Comparison of ENCODE assay signal across 10 cellular contexts in the genomic region with DNA sequence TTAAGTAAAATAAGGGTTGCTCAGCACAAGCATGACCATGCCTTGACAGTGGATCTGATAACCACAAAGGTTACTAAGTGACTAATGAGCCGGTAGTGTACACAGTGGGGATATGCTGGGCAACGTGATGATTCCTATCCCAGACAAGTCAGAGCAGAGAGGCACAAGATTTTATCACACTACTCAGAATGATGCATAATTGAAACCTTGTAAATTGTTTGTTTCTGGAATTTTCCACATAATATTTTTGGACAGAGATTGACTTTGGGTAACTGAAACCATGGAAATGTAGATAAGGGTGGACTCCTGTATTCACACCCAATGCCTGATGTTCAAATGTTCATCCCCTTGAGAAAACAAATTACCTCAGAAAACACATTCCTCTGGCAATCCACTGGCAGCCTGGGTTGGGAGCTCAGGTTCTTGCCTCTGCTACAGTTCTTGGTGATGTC. TPM values are rescaled to one million over a fixed set of nuclear protein-coding genes. Genes with fewer than 3 reads are reported as not detected.
DNase-seq lines count a peak whose midpoint lies in the region; ATAC-seq and TF ChIP-seq lines count a peak whose summit lies in the region.
"Had no signal": no experiment of that assay in that cellular context is flagged by ENCODE, and none has a peak within 500 bp of the region (broad histone marks: within the 10 kb centered on the region; RNA-seq: fewer than 3 reads in every experiment).

No MANE protein-coding gene starts in this region.

- peak; percentile 95 for DNase-seq in GM23248
- DNase-seq in NCI-H774 (lab: John Stamatoyannopoulos, UW), result peak; percentile 3
- DNase-seq in hepatocyte (ENCODE audit: low spot score), result peak; percentile 55
- no peak for DNase-seq in tibial artery
- no peak for DNase-seq in mesothelial cell of epicardium (ENCODE audit: low spot score in 2 of 2, unreplicated experiment in 2 of 2)
- DNase-seq in GM23338 (ENCODE audit: low spot score), result no peak
- no peak for DNase-seq in GM10248 (ENCODE audit: extremely low spot score)
- DNase-seq: heart left ventricle; stimulated activated naive B cell treated with anti-CD40 and anti-IgM and Interleukin-4, amounts not matched to agents 10 μg/mL and 1 μg/mL and 100 μg/mL, for 72 hours had no signal

- H3K36me3 ChIP-seq in GM23248 (ENCODE audit: low read depth) (no peaks in the 10 kb centered on the region), hepatocyte (replicated peaks; ENCODE audit: insufficient read depth, low read depth) (no peaks in the 10 kb centered on the region), tibial artery (no peaks in the 10 kb centered on the region), GM23338 (ENCODE audit: insufficient read depth) (no peaks in the 10 kb centered on the region)
- H3K36me3 ChIP-seq: heart left ventricle had no signal

- H3K9me3 ChIP-seq in GM23248 (ENCODE audit: low read depth), result no peaks in the 10 kb centered on the region
- H3K9me3 ChIP-seq in hepatocyte (ENCODE audit: low read depth), result no peaks in the 10 kb centered on the region
- H3K9me3 ChIP-seq in tibial artery, result no peaks in the 10 kb centered on the region
- H3K9me3 ChIP-seq: heart left ventricle had no signal

- ATAC-seq in GM18508 (IDR thresholded peaks at IDR 0.05; ENCODE audit: insufficient read depth, unreplicated experiment), result peak; percentile 100
- no peak for ATAC-seq in GM23338

- TF ChIP-seq CTCF in hepatocyte (IDR thresholded peaks at IDR 0.05; ENCODE audit: poor library complexity), result no peak
- no peak for TF ChIP-seq CTCF in tibial artery (IDR thresholded peaks at IDR 0.05)
- no peak for TF ChIP-seq CTCF in mesothelial cell of epicardium (IDR thresholded peaks at IDR 0.05; ENCODE audit: unreplicated experiment)
- TF ChIP-seq CTCF in GM23338 (conservative IDR thresholded peaks at IDR 0.05; ENCODE audit: low read depth in 2 of 2), result no peak
- no peak for TF ChIP-seq CTCF in GM10248 (IDR thresholded peaks at IDR 0.05; ENCODE audit: control extremely low read depth, extremely low read depth, low read depth, missing control alignments)

- H3K27me3 Mint-ChIP-seq in mesothelial cell of epicardium (ENCODE audit: low read depth) (peaks cover 2% of the 10 kb centered on the region), GM23338 (ENCODE audit: insufficient read depth, low read depth, poor library complexity) (no peaks in the 10 kb centered on the region)

- H3K27ac ChIP-seq in GM23248 (peak overlapping the region; percentile 22), hepatocyte (peak overlapping the region; percentile 3), tibial artery (no peak overlapping the region), GM23338 (ENCODE audit: low read depth) (no peak overlapping the region)
- H3K27ac ChIP-seq: heart left ventricle had no signal

- H3K9ac ChIP-seq in GM23248, result no peak overlapping the region; the same call in 1 of the 2 replicates

- peaks cover 16% of the 10 kb centered on the region for H3F3A ChIP-seq in GM23248 (ENCODE audit: insufficient read depth)
- H3F3A ChIP-seq in GM23338 (replicated peaks; ENCODE audit: low read depth), result no peaks in the 10 kb centered on the region

- H3K36me3 Mint-ChIP-seq in mesothelial cell of epicardium, result no peaks in the 10 kb centered on the region
- H3K36me3 Mint-ChIP-seq in GM23338 (ENCODE audit: low read depth), result no peaks in the 10 kb centered on the region
- H3K36me3 Mint-ChIP-seq: stimulated activated naive B cell treated with anti-CD40 and anti-IgM and Interleukin-4, amounts not matched to agents 10 μg/mL and 1 μg/mL and 100 μg/mL, for 72 hours had no signal

- H2AFZ ChIP-seq in GM23248, result no peak overlapping the region
- H2AFZ ChIP-seq in hepatocyte, result no peak overlapping the region
- no peak overlapping the region for H2AFZ ChIP-seq in GM23338

- H3K4me2 ChIP-seq in GM23248 (ENCODE audit: unreplicated experiment) (peak overlapping the region; percentile 38), hepatocyte (no peak overlapping the region), GM23338 (no peak overlapping the region)

- H3K4me1 Mint-ChIP-seq in mesothelial cell of epicardium (peaks cover 30% of the 10 kb centered on the region), GM23338 (peaks cover 14% of the 10 kb centered on the region)

- H3K9me3 Mint-ChIP-seq in mesothelial cell of epicardium (no peaks in the 10 kb centered on the region), GM23338 (no peaks in the 10 kb centered on the region)
- H3K9me3 Mint-ChIP-seq: stimulated activated naive B cell treated with anti-CD40 and anti-IgM and Interleukin-4, amounts not matched to agents 10 μg/mL and 1 μg/mL and 100 μg/mL, for 72 hours had no signal

- H3K79me2 ChIP-seq in GM23248 (ENCODE audit: insufficient read depth) (no peaks in the 10 kb centered on the region), hepatocyte (no peaks in the 10 kb centered on the region), GM23338 (replicated peaks; ENCODE audit: insufficient read depth) (no peaks in the 10 kb centered on the region)

- H3K9me2 ChIP-seq in GM23248 (ENCODE audit: insufficient read depth) (no peaks in the 10 kb centered on the region), hepatocyte (replicated peaks; ENCODE audit: insufficient read depth) (no peaks in the 10 kb centered on the region), GM23338 (ENCODE audit: insufficient read depth) (no peaks in the 10 kb centered on the region; the same call in 1 of the 2 replicates)

- H3K27ac Mint-ChIP-seq in mesothelial cell of epicardium (no peak overlapping the region), GM23338 (no peak overlapping the region)
- H3K27ac Mint-ChIP-seq: stimulated activated naive B cell treated with anti-CD40 and anti-IgM and Interleukin-4, amounts not matched to agents 10 μg/mL and 1 μg/mL and 100 μg/mL, for 72 hours had no signal

- H3K27me3 ChIP-seq in GM23248 (replicated peaks; ENCODE audit: insufficient read depth), result peaks cover 23% of the 10 kb centered on the region
- H3K27me3 ChIP-seq in hepatocyte, result no peaks in the 10 kb centered on the region
- H3K27me3 ChIP-seq in tibial artery, result no peaks in the 10 kb centered on the region
- H3K27me3 ChIP-seq in GM23338 (ENCODE audit: insufficient read depth), result no peaks in the 10 kb centered on the region

- H3K4me3 Mint-ChIP-seq in mesothelial cell of epicardium (no peak overlapping the region), GM23338 (no peak overlapping the region)
- H3K4me3 Mint-ChIP-seq: stimulated activated naive B cell treated with anti-CD40 and anti-IgM and Interleukin-4, amounts not matched to agents 10 μg/mL and 1 μg/mL and 100 μg/mL, for 72 hours had no signal

- H4K20me1 ChIP-seq in GM23248 (ENCODE audit: insufficient read depth), result no peaks in the 10 kb centered on the region
- H4K20me1 ChIP-seq in hepatocyte (ENCODE audit: insufficient read depth, poor library complexity, severe bottlenecking), result no peaks in the 10 kb centered on the region
- no peaks in the 10 kb centered on the region for H4K20me1 ChIP-seq in GM23338 (replicated peaks; ENCODE audit: insufficient read depth)

- in situ Hi-C loops in GM23248 (cut with MboI), result no loop called here

- POLR2A ChIA-PET in GM10248 (lab: Yijun Ruan, JAX), result no interaction called here

- 0 to 2% methylated on average over 2 of the region's 2 CpGs for WGBS in GM23248 (ENCODE audit: low coverage in 1 of 2, low lambda C conversion rate in 2 of 2, missing lambda C conversion rate in 2 of 2), 2 experiments
- 17% methylated on average over 2 of the region's 2 CpGs for WGBS in hepatocyte (ENCODE audit: low lambda C conversion rate, missing lambda C conversion rate)

- H3K4me1 ChIP-seq in GM23248 (ENCODE audit: insufficient read depth), result peaks cover 20% of the 10 kb centered on the region
- H3K4me1 ChIP-seq in hepatocyte (ENCODE audit: insufficient read depth), result no peaks in the 10 kb centered on the region
- no peaks in the 10 kb centered on the region for H3K4me1 ChIP-seq in tibial artery
- no peaks in the 10 kb centered on the region for H3K4me1 ChIP-seq in GM23338 (ENCODE audit: insufficient read depth)

- H3K4me3 ChIP-seq in GM23248 (no peak overlapping the region), hepatocyte (no peak overlapping the region), tibial artery (no peak overlapping the region), GM23338 (no peak overlapping the region)
- H3K4me3 ChIP-seq: heart left ventricle had no signal

- CTCF ChIA-PET in GM10248 (lab: Yijun Ruan, JAX), result interaction anchor here (1.6 kb wide), 1 partner anchor 8 kb away, joined by 5 read pairs; no protein-coding TSS in a partner anchor

- intact Hi-C loops in tibial artery (cut with DNase I; ENCODE audit: low total_unique reads), result no loop called here

TF ChIP-seq in GM23338, 12 proteins besides CTCF, POLR2A, EP300 and RAD21:
- no peak for TF ChIP-seq CREB1 (CRISPR knock-in tag; IDR thresholded peaks at IDR 0.05; ENCODE audit: low read depth)

RNA-seq across cellular contexts. Expression of gene ERAP1, which starts 16.2 kb away (rescaled TPM):
- total RNA-seq in GM23248 (2014; rRNA removed; shearing (Covaris generic)), result 16.8 and 21.0 TPM in 2 replicates
- polyA plus RNA-seq in GM23248 (2016; fragmentation: Nextera tagmentation; extraction: Ambion mirVana) (8.7 and 9.0 TPM in 2 replicates), hepatocyte (13.9 and 19.7 TPM in 2 replicates), GM23338 (2016; fragmentation: Nextera tagmentation; extraction: Ambion mirVana) (9.8 and 9.9 TPM in 2 replicates)
- total RNA-seq in hepatocyte (44.6 and 66.5 TPM in 2 replicates), mesothelial cell of epicardium (46.5 to 49.3 TPM (median 48.4 TPM) in 3 replicates)
- 14.1 and 16.5 TPM in 2 replicates for total RNA-seq in GM23338 (2014; rRNA removed; shearing (Covaris generic))

RNA-seq across cellular contexts. Expression of gene ERAP2, which starts 52.4 kb away (rescaled TPM):
- 0.38 and 1.8 TPM in 2 replicates for total RNA-seq in GM23248 (2014; rRNA removed; shearing (Covaris generic))
- polyA plus RNA-seq in GM23248 (2016; fragmentation: Nextera tagmentation; extraction: Ambion mirVana) (0.32 and 1.1 TPM in 2 replicates), hepatocyte (1.5 and 2.0 TPM in 2 replicates), GM23338 (2016; fragmentation: Nextera tagmentation; extraction: Ambion mirVana) (0.73 TPM in 1 of 2 replicates, not detected in the other)
- total RNA-seq in hepatocyte (0.56 and 0.87 TPM in 2 replicates), mesothelial cell of epicardium (0.47 to 0.74 TPM (median 0.68 TPM) in 3 replicates)
- total RNA-seq in GM23338 (2014; rRNA removed; shearing (Covaris generic)), result not detected in 2 replicates

Comparison
In these comparisons a context has a peak if more than half of its experiments do, and no peak if none do; other contexts are left out.
1. DNase-seq: peak in GM23248 (single experiment), NCI-H774 (single experiment) and hepatocyte (single experiment); none in tibial artery (0 of 2), mesothelial cell of epicardium (0 of 2), GM23338 (single experiment) and GM10248 (single experiment).
2. H3K27ac ChIP-seq: peak in GM23248 (single experiment) and hepatocyte (single experiment); none in tibial artery (0 of 2) and GM23338 (single experiment).